Comparison of ENCODE assay signal across 1 cellular context in genomic region chr11:118359295-118359958, GRCh38.
TF ChIP-seq lines count a peak whose summit lies in the region.

UBE4A (plus strand) TSS chr11:118359600; CDS start chr11:118365081, 5,481 bp downstream.

TF ChIP-seq in H1, 55 proteins besides CTCF, POLR2A, EP300 and RAD21 (continued from another document):
- peak; percentile 92 for TF ChIP-seq ATF3 (IDR thresholded peaks at IDR 0.05; ENCODE audit: insufficient read depth, low read depth, low read length)
- no peak for TF ChIP-seq MAFK (IDR thresholded peaks at IDR 0.05; ENCODE audit: low read depth, low read length)
- no peak for TF ChIP-seq CHD1 (IDR thresholded peaks at IDR 0.05; ENCODE audit: low read depth, low read length)
- no peak for TF ChIP-seq E2F6 (IDR thresholded peaks at IDR 0.05)
- TF ChIP-seq YY1 (IDR thresholded peaks at IDR 0.05; ENCODE audit: low read depth, low read length): 0 out of 2 replicates have a peak, but pooled peaks have one; percentile 19
- TF ChIP-seq CEBPB (IDR thresholded peaks at IDR 0.05; ENCODE audit: low read depth, low read length): peak; percentile 44; the same call in 1 of the 2 replicates
- TF ChIP-seq CTBP2 (IDR thresholded peaks at IDR 0.05; ENCODE audit: borderline replicate concordance, insufficient read depth, insufficient read length, low read length): no peak
- TF ChIP-seq TCF12 (IDR thresholded peaks at IDR 0.05; ENCODE audit: low read depth, low read length): no peak
- TF ChIP-seq MAX (IDR thresholded peaks at IDR 0.05): peak; percentile 87
- TF ChIP-seq SIN3A (conservative IDR thresholded peaks at IDR 0.05 in 1 of 2, IDR thresholded peaks at IDR 0.05 in 1 of 2; ENCODE audit: low read depth in 1 of 2, low read length in 2 of 2): peak; percentile 82 to 91; a peak in 1 of 4 replicates
- peak; percentile 98 for TF ChIP-seq GABPA (IDR thresholded peaks at IDR 0.05; ENCODE audit: borderline replicate concordance, insufficient read depth, low read length)
- TF ChIP-seq SIX5 (IDR thresholded peaks at IDR 0.05; ENCODE audit: low read depth, low read length): peak; percentile 16; the same call in 1 of the 2 replicates
- TF ChIP-seq ASH2L (IDR thresholded peaks at IDR 0.05; ENCODE audit: low read length): peak; percentile 67
- peak; percentile 77 for TF ChIP-seq TBP (IDR thresholded peaks at IDR 0.05; ENCODE audit: low read depth, low read length)
- TF ChIP-seq USF2 (IDR thresholded peaks at IDR 0.05; ENCODE audit: low read length): peak; percentile 54
- peak; percentile 99 for TF ChIP-seq CREB1 (IDR thresholded peaks at IDR 0.05)
- peak; percentile 73; the same call in 1 of the 2 replicates for TF ChIP-seq JUND (IDR thresholded peaks at IDR 0.05; ENCODE audit: low read length)
- 0 out of 2 replicates have a peak, but pooled peaks have one; percentile 23 for TF ChIP-seq EGR1 (IDR thresholded peaks at IDR 0.05; ENCODE audit: borderline replicate concordance, low read depth, low read length)
- peak; percentile 82 for TF ChIP-seq SRF (IDR thresholded peaks at IDR 0.05; ENCODE audit: low read depth, low read length)
- TF ChIP-seq POU5F1 (IDR thresholded peaks at IDR 0.05; ENCODE audit: low read depth, low read length): no peak
- peak; percentile 32 for TF ChIP-seq SAP30 (IDR thresholded peaks at IDR 0.05; ENCODE audit: insufficient read depth, insufficient replicate concordance, low read length)
- TF ChIP-seq HDAC2 (IDR thresholded peaks at IDR 0.05; ENCODE audit: borderline replicate concordance in 1 of 2, low read depth in 2 of 2, low read length in 2 of 2): peak in 1 of 2 experiments; percentile 68; a peak in 1 of 4 replicates
